In genomic region chr5:81851481-81852178, GRCh38 we compare ENCODE assay signal across 8 cellular contexts.
A peak's percentile ranks its signal among the peaks of the same experiment; 100 is the strongest.
DNase-seq lines count a peak whose midpoint lies in the region; TF ChIP-seq lines count a peak whose summit lies in the region.

No MANE protein-coding gene starts in this region.

- DNase-seq in GF-D8 (lab: John Stamatoyannopoulos, UW), result peak; percentile 62
- DNase-seq in HEK293T (ENCODE audit: extremely low spot score), result peak; percentile 89
- DNase-seq in NB4 (ENCODE audit: low read depth), result peak; percentile 97
- peak; percentile 96 for DNase-seq in SK-N-DZ (ENCODE audit: low spot score)
- peak; percentile 87 for DNase-seq in activated naive CD4-positive, alpha-beta T cell treated with anti-CD3 and anti-CD28 coated beads, Interleukin-2, amount 50 U/mL, for 16 hours
- peak; percentile 91 for DNase-seq in germinal center (ENCODE audit: low spot score)
- DNase-seq in substantia nigra (lab: John Stamatoyannopoulos, UW), result peak; percentile 60 to 97 (median 93)

- POLR2A ChIA-PET in HEK293T (lab: Yijun Ruan, JAX), result interaction anchor here (0.7 to 3.6 kb wide), 18 partner anchors 13 to 427 kb away, joined by 3 to 123 read pairs (median 5); partner anchors contain the start of genes ATG10, RPS23 and SSBP2

- TF ChIP-seq POLR2A in NB4 (IDR thresholded peaks at IDR 0.05; ENCODE audit: extremely low read depth, insufficient read length), result peak; percentile 70

- no peaks in the 10 kb centered on the region for H3K27me3 ChIP-seq in neutrophil

- TF ChIP-seq CTCF in NB4 (IDR thresholded peaks at IDR 0.05; ENCODE audit: low read depth, low read length) (no peak), neutrophil (IDR thresholded peaks at IDR 0.05) (no peak)

- no peaks in the 10 kb centered on the region for H3K9me3 ChIP-seq in neutrophil

- H3K27ac ChIP-seq in neutrophil (peak overlapping the region; percentile 79), substantia nigra (ENCODE audit: low read depth, low read length, poor library complexity, severe bottlenecking) (peak overlapping the region; percentile 94)

- peaks cover 28 to 33% of the 10 kb centered on the region in 2 experiments for H3K4me1 ChIP-seq in neutrophil (ENCODE audit: control insufficient read depth in 1 of 2, insufficient read depth in 1 of 2, low read depth in 1 of 2, low read length in 1 of 2)

- peak overlapping the region; percentile 70 for H3K4me3 ChIP-seq in NB4 (ENCODE audit: low read depth, low read length)
- H3K4me3 ChIP-seq in neutrophil (ENCODE audit: low read depth in 1 of 2, low read length in 1 of 2), result peak overlapping the region; percentile 62 to 66

- CTCF ChIA-PET in HEK293T (lab: Yijun Ruan, JAX), result interaction anchor here (0.6 to 4.0 kb wide), 11 partner anchors 11 to 399 kb away, joined by 3 to 21 read pairs (median 4); partner anchors contain the start of gene SSBP2

- no peaks in the 10 kb centered on the region for H3K36me3 ChIP-seq in neutrophil

TF ChIP-seq in HEK293T, 16 proteins besides CTCF, POLR2A, EP300 and RAD21:
- TF ChIP-seq PKNOX1 (IDR thresholded peaks at IDR 0.05), result peak; percentile 95
- TF ChIP-seq FOXM1 (IDR thresholded peaks at IDR 0.05; ENCODE audit: borderline replicate concordance), result 0 out of 2 replicates have a peak, but pooled peaks have one; percentile 25
- TF ChIP-seq ARNT (IDR thresholded peaks at IDR 0.05), result 0 out of 2 replicates have a peak, but pooled peaks have one; percentile 53
- no peak for TF ChIP-seq FOXA1 (IDR thresholded peaks at IDR 0.05)
- TF ChIP-seq FOXK2 (IDR thresholded peaks at IDR 0.05), result no peak
- TF ChIP-seq BHLHE40 (IDR thresholded peaks at IDR 0.05; ENCODE audit: borderline replicate concordance), result peak; percentile 70
- 0 out of 2 replicates have a peak, but pooled peaks have one; percentile 18 for TF ChIP-seq L3MBTL2 (conservative IDR thresholded peaks at IDR 0.05)
- TF ChIP-seq HDGF (IDR thresholded peaks at IDR 0.05; ENCODE audit: borderline replicate concordance), result no peak
- TF ChIP-seq SP1 (IDR thresholded peaks at IDR 0.05), result no peak
- TF ChIP-seq TARDBP (IDR thresholded peaks at IDR 0.05), result no peak
- no peak for TF ChIP-seq LEF1 (IDR thresholded peaks at IDR 0.05; ENCODE audit: borderline replicate concordance)
- peak; percentile 92 for TF ChIP-seq ZNF384 (IDR thresholded peaks at IDR 0.05)
- TF ChIP-seq CTBP1 (IDR thresholded peaks at IDR 0.05; ENCODE audit: borderline replicate concordance), result peak; percentile 68; the same call in 1 of the 2 replicates
- TF ChIP-seq ELF4 (IDR thresholded peaks at IDR 0.05), result peak; percentile 87
- TF ChIP-seq NFRKB (IDR thresholded peaks at IDR 0.05), result no peak
- TF ChIP-seq SUZ12 (IDR thresholded peaks at IDR 0.05), result no peak

Comparison
In these comparisons a context has a peak if more than half of its experiments do, and no peak if none do; other contexts are left out.
1. Peak in every context shown above with its lines: DNase-seq, H3K4me3 ChIP-seq and H3K27ac ChIP-seq.